Comparison of ENCODE assay signal across 8 cellular contexts in the genomic region with DNA sequence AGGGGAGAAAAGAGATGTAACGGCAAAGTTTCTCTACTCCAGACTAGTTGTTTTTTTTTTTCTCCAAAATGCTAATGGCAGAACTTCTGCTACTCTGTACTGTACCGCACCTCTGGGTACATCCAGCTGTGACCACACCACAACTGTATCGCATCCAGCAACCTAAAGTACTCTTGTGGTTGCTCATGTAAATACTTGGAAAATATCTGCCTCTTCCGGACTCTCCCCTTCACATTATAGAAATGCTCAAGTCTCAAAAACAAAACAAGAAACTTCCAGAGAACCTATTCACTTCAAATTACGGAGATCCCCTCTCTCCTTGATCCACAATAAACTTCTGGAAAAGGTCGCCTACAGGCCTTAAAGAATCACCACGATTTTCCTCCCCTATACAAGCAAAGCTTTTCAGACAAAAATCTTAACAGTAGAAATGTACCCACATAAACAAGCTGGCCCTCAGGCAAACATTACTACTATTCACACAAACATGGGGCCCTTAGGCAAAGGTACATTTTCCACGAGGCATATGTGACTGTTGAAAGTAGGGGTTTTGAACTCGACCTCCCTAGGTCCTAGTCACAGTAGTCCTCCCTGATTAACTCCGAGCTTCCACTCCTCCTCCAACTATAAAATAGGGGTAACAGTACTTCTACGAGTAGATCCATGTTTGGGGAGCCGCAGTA.
DNase-seq lines count a peak whose midpoint lies in the region; ATAC-seq, FAIRE-seq and TF ChIP-seq lines count a peak whose summit lies in the region.

No MANE protein-coding gene starts in this region.

- H3K9me3 Mint-ChIP-seq in activated CD4-positive, alpha-beta T cell treated with anti-CD3 and anti-CD28 coated beads, Interleukin-2, amount 10 ng/mL, durations not matched to agents 24 days and 14 days, result no peaks in the 10 kb centered on the region

- no peak for TF ChIP-seq RAD21 in HepG2 (CRISPR knock-in tag; IDR thresholded peaks at IDR 0.05)

- ATAC-seq in HepG2, result no peak
- no peak for ATAC-seq in thoracic aorta (ENCODE audit: insufficient number of reproducible peaks, low FRiP score, low read depth)
- no peak for ATAC-seq in HG02623 (IDR thresholded peaks at IDR 0.05; ENCODE audit: unreplicated experiment)

- H3K4me3 ChIP-seq in HepG2 (replicated peaks in 1 of 3; ENCODE audit: insufficient read depth in 1 of 3, low read depth in 2 of 3, low read length in 3 of 3) (peak overlapping the region; percentile 60 to 91 (median 68); a peak in 5 of 6 replicates), thoracic aorta (peak overlapping the region; percentile 75)

- peaks cover 18% of the 10 kb centered on the region; the same call in 1 of the 2 replicates for H4K20me1 ChIP-seq in HepG2 (ENCODE audit: insufficient read depth, low read length)

- no peaks in the 10 kb centered on the region for H3K27me3 Mint-ChIP-seq in activated CD4-positive, alpha-beta T cell treated with anti-CD3 and anti-CD28 coated beads, Interleukin-2, amount 10 ng/mL, durations not matched to agents 24 days and 14 days

- H3K27me3 ChIP-seq in HepG2 (ENCODE audit: control insufficient read depth in 1 of 2, insufficient read depth in 2 of 2, low read length in 2 of 2) (no peaks in the 10 kb centered on the region), thoracic aorta (replicated peaks; ENCODE audit: insufficient read depth) (no peaks in the 10 kb centered on the region)

- CTCF ChIA-PET in HepG2 (lab: Yijun Ruan, JAX; ENCODE audit: low intra/inter-chr PET ratio, low total read pairs), result no interaction called here

- peaks cover 1 to 7% of the 10 kb centered on the region in 2 experiments; a peak in 3 of 5 replicates for H3K36me3 ChIP-seq in HepG2 (replicated peaks in 1 of 2; ENCODE audit: control insufficient read depth in 1 of 2, insufficient read depth in 2 of 2, low read length in 2 of 2)
- no peaks in the 10 kb centered on the region for H3K36me3 ChIP-seq in thoracic aorta

- peak overlapping the region; percentile 94 for H3K4me2 ChIP-seq in HepG2 (ENCODE audit: low read depth, low read length)

- peak overlapping the region; percentile 79 for H3K4me3 Mint-ChIP-seq in activated CD4-positive, alpha-beta T cell treated with anti-CD3 and anti-CD28 coated beads, Interleukin-2, amount 10 ng/mL, durations not matched to agents 24 days and 14 days

- TF ChIP-seq CTCF in HepG2 (CRISPR knock-in tag; IDR thresholded peaks at IDR 0.05), result no peak
- TF ChIP-seq CTCF in thoracic aorta (IDR thresholded peaks at IDR 0.05), result no peak

- H3K4me1 Mint-ChIP-seq in activated CD4-positive, alpha-beta T cell treated with anti-CD3 and anti-CD28 coated beads, Interleukin-2, amount 10 ng/mL, durations not matched to agents 24 days and 14 days, result peaks cover 63% of the 10 kb centered on the region

- H3K9me3 ChIP-seq in HepG2 (ENCODE audit: low read length) (no peaks in the 10 kb centered on the region), thoracic aorta (no peaks in the 10 kb centered on the region)

- no peak for TF ChIP-seq POLR2A in HepG2 (IDR thresholded peaks at IDR 0.05; ENCODE audit: insufficient read depth in 1 of 2, low read depth in 2 of 2, low read length in 2 of 2)

- peak overlapping the region; percentile 69 for H3K27ac Mint-ChIP-seq in activated CD4-positive, alpha-beta T cell treated with anti-CD3 and anti-CD28 coated beads, Interleukin-2, amount 10 ng/mL, durations not matched to agents 24 days and 14 days

- BruUV-seq in HepG2 (replicated peaks; lab: Mats Ljungman, UMichigan), result TSS peak; percentile 15

- 76% methylated on average over 12 of the region's 12 CpGs for WGBS in HepG2 (ENCODE audit: low lambda C conversion rate)

- intact Hi-C loops in activated CD4-positive, alpha-beta T cell treated with anti-CD3 and anti-CD28 coated beads, Interleukin-2, amount 10 ng/mL, durations not matched to agents 24 days and 14 days (cut with micrococcal nuclease), result loop anchor here (2.0 to 5.0 kb wide), 6 partner anchors 36 to 1157 kb away; a partner anchor contains a TSS
- intact Hi-C loops in HepG2 (cut with micrococcal nuclease; ENCODE audit: unreplicated experiment), result loop anchor here (5.0 kb wide), 1 partner anchor 318 kb away; no protein-coding TSS in a partner anchor

- in situ Hi-C loops in HepG2 (cut with HindIII; ENCODE audit: extremely low pct_ligation_motif_present, low pct_unique_long_range_greater_than_20kb), result no loop called here

- H3K4me1 ChIP-seq in HepG2 (ENCODE audit: insufficient read depth, low read length), result peaks cover 37% of the 10 kb centered on the region
- peaks cover 38 to 62% of the 10 kb centered on the region in 2 donors for H3K4me1 ChIP-seq in thoracic aorta (ENCODE audit: control insufficient read depth in 1 of 2, low read depth in 2 of 2)

- no peak for FAIRE-seq in HepG2 (lab: Jason Lieb, UNC)

- peak overlapping the region; percentile 75 for H3K9ac ChIP-seq in HepG2 (ENCODE audit: insufficient read depth, low read depth, low read length)

- H3K36me3 Mint-ChIP-seq in activated CD4-positive, alpha-beta T cell treated with anti-CD3 and anti-CD28 coated beads, Interleukin-2, amount 10 ng/mL, durations not matched to agents 24 days and 14 days (ENCODE audit: low read depth), result peaks cover 47% of the 10 kb centered on the region

- H3K27ac ChIP-seq in angular gyrus (ENCODE audit: low read depth, low read length) (peak overlapping the region; percentile 97), HepG2 (ENCODE audit: extremely low read length, insufficient read depth, low read length) (no peak overlapping the region), thoracic aorta (peak overlapping the region; percentile 50 to 61)

- no peak overlapping the region for H2AFZ ChIP-seq in HepG2 (ENCODE audit: low read length)

- peaks cover 85% of the 10 kb centered on the region for H3K79me2 ChIP-seq in HepG2 (ENCODE audit: insufficient read depth, low read length)

- TF ChIP-seq EP300 in HepG2 (IDR thresholded peaks at IDR 0.05; ENCODE audit: low read depth in 2 of 2, low read length in 2 of 2) (no peak), HepG2 (CRISPR knock-in tag; IDR thresholded peaks at IDR 0.05; ENCODE audit: borderline replicate concordance) (no peak)

- POLR2A ChIA-PET in HepG2 (lab: Yijun Ruan, JAX), result interaction anchor here (3.1 kb wide), 1 partner anchor 16 kb away, joined by 16 read pairs; no protein-coding TSS in a partner anchor

- DNase-seq in activated CD4-positive, alpha-beta T cell treated with anti-CD3 and anti-CD28 coated beads, Interleukin-2, amount 10 ng/mL, durations not matched to agents 24 days and 14 days, result peak; percentile 61
- no peak for DNase-seq in activated CD4-positive, alpha-beta T cell treated with anti-CD3 and anti-CD28 coated beads, Interleukin-2, amount 50 U/mL, for 1 hour
- DNase-seq in HepG2 (ENCODE audit: low spot score) (no peak), thoracic aorta (ENCODE audit: low spot score) (no peak), cerebellar cortex (ENCODE audit: low spot score) (no peak)
- DNase-seq in stimulated activated CD8-positive, alpha-beta memory T cell treated with anti-CD3 and anti-CD28 coated beads, Interleukin-4, amount 100 ng/mL, for 48 hours, result no peak

TF ChIP-seq in HepG2, 621 proteins besides CTCF, POLR2A, EP300 and RAD21:
- TF ChIP-seq SIN3A (IDR thresholded peaks at IDR 0.05; ENCODE audit: borderline replicate concordance, low read depth, low read length), result 0 out of 2 replicates have a peak, but pooled peaks have one; percentile 2
- TF ChIP-seq NFATC3 (CRISPR knock-in tag; IDR thresholded peaks at IDR 0.05), result no peak
- TF ChIP-seq ZNF138 (CRISPR knock-in tag; IDR thresholded peaks at IDR 0.05; ENCODE audit: low read depth), result no peak
- TF ChIP-seq THAP11 (CRISPR knock-in tag; IDR thresholded peaks at IDR 0.05), result no peak
- no peak for TF ChIP-seq RAD51 (IDR thresholded peaks at IDR 0.05; ENCODE audit: borderline replicate concordance)
- 0 out of 2 replicates have a peak, but pooled peaks have one; percentile 3 for TF ChIP-seq RBFOX2 (IDR thresholded peaks at IDR 0.05; ENCODE audit: low read depth, low read length)
- TF ChIP-seq MAF1 (CRISPR knock-in tag; IDR thresholded peaks at IDR 0.05; ENCODE audit: borderline replicate concordance), result no peak
- no peak for TF ChIP-seq MATR3 (CRISPR knock-in tag; IDR thresholded peaks at IDR 0.05)
- TF ChIP-seq, protein P1, sequence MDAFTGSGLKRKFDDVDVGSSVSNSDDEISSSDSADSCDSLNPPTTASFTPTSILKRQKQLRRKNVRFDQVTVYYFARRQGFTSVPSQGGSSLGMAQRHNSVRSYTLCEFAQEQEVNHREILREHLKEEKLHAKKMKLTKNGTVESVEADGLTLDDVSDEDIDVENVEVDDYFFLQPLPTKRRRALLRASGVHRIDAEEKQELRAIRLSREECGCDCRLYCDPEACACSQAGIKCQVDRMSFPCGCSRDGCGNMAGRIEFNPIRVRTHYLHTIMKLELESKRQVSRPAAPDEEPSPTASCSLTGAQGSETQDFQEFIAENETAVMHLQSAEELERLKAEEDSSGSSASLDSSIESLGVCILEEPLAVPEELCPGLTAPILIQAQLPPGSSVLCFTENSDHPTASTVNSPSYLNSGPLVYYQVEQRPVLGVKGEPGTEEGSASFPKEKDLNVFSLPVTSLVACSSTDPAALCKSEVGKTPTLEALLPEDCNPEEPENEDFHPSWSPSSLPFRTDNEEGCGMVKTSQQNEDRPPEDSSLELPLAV (CRISPR knock-in tag; conservative IDR thresholded peaks at IDR 0.05; ENCODE audit: low read depth), result no peak
- 0 out of 2 replicates have a peak, but pooled peaks have one; percentile 8 for TF ChIP-seq MED1 (CRISPR knock-in tag; IDR thresholded peaks at IDR 0.05)
- 0 out of 2 replicates have a peak, but pooled peaks have one; percentile 17 for TF ChIP-seq ZNF607 (CRISPR knock-in tag; IDR thresholded peaks at IDR 0.05; ENCODE audit: borderline replicate concordance)
- peak; percentile 71; the same call in 1 of the 2 replicates for TF ChIP-seq ZNF263 (CRISPR knock-in tag; IDR thresholded peaks at IDR 0.05)
TF ChIP-seq in HepG2: peak in this region for 5.
